17 cellular contexts compared by ENCODE assay signal in genomic region chr2:220646424-220646823, GRCh38.
DNase-seq lines count a peak whose midpoint lies in the region; ATAC-seq and TF ChIP-seq lines count a peak whose summit lies in the region.
"Had no signal": no experiment of that assay in that cellular context is flagged by ENCODE, and none has a peak within 500 bp of the region (broad histone marks: within the 10 kb centered on the region; RNA-seq: fewer than 3 reads in every experiment).

No MANE protein-coding gene starts in this region.

- no peak overlapping the region for H3K9ac ChIP-seq in OCI-LY3 (ENCODE audit: low read length)
- H3K9ac ChIP-seq: KMS-11, SK-N-SH had no signal

- H3K4me2 ChIP-seq in OCI-LY3 (ENCODE audit: low read length), result peak overlapping the region; percentile 46
- H3K4me2 ChIP-seq: KMS-11, SK-N-SH had no signal

- no peaks in the 10 kb centered on the region for H4K20me1 ChIP-seq in OCI-LY3 (ENCODE audit: insufficient read depth, low read length)

- TF ChIP-seq CTCF in OCI-LY3 (IDR thresholded peaks at IDR 0.05; ENCODE audit: low read depth, low read length), result no peak
- TF ChIP-seq CTCF in WERI-Rb-1 (IDR thresholded peaks at IDR 0.05; ENCODE audit: low read depth, low read length), result no peak

- DNase-seq in NCI-H2081 (lab: John Stamatoyannopoulos, UW) (no peak), DMS153 treated with DMSO at 0.1 percent for 48 hours (lab: John Stamatoyannopoulos, UW; ENCODE audit: unreplicated experiment) (no peak), WERI-Rb-1 (no peak)
- DNase-seq in activated CD8-positive, alpha-beta memory T cell treated with anti-CD3 and anti-CD28 coated beads for 24 hours, result no peak
- DNase-seq: activated CD4-positive, alpha-beta memory T cell treated with anti-CD3 and anti-CD28 coated beads for 36 hours; activated T-cell treated with anti-CD3 and anti-CD28 coated beads, Interleukin-2, amount 50 U/mL, for 72 hours; left cardiac atrium; NCI-H1105 treated with DMSO at 0.1 percent for 48 hours; NCI-H2171; right lobe of liver; SK-N-SH; stimulated activated CD4-positive, alpha-beta T cell treated with anti-CD3 and anti-CD28 coated beads, Interleukin-2, amount 100 ng/mL, for 24 hours had no signal

- ATAC-seq in GM18502 (IDR thresholded peaks at IDR 0.05; ENCODE audit: poor library complexity, unreplicated experiment) (peak; percentile 88), GM19463 (IDR thresholded peaks at IDR 0.05; ENCODE audit: unreplicated experiment) (peak; percentile 65), HG02852 (IDR thresholded peaks at IDR 0.05; ENCODE audit: unreplicated experiment) (peak; percentile 89)
- ATAC-seq: activated T-cell treated with anti-CD3 and anti-CD28 coated beads, Interleukin-2, amount 50 U/mL, for 72 hours; left cardiac atrium; right lobe of liver had no signal

- peak overlapping the region; percentile 10; the same call in 1 of the 2 replicates for H3K4me3 ChIP-seq in OCI-LY3 (ENCODE audit: low read length)
- no peak overlapping the region for H3K4me3 ChIP-seq in WERI-Rb-1 (ENCODE audit: low read depth, low read length)
- H3K4me3 ChIP-seq: right lobe of liver had no signal

- no peak overlapping the region for H3K27ac ChIP-seq in OCI-LY3 (ENCODE audit: low read length)
- H3K27ac ChIP-seq in WERI-Rb-1, result no peak overlapping the region
- H3K27ac ChIP-seq: KMS-11, right lobe of liver had no signal

- no peaks in the 10 kb centered on the region for H3K36me3 ChIP-seq in OCI-LY3 (replicated peaks; ENCODE audit: low read depth, low read length)
- no peaks in the 10 kb centered on the region for H3K36me3 ChIP-seq in WERI-Rb-1
- H3K36me3 ChIP-seq: right lobe of liver had no signal

- peak overlapping the region; percentile 54; the same call in 1 of the 2 replicates for H2AFZ ChIP-seq in OCI-LY3 (ENCODE audit: low read depth, low read length)

- peaks cover 6% of the 10 kb centered on the region; the same call in 1 of the 2 replicates for H3K4me1 ChIP-seq in OCI-LY3 (ENCODE audit: low read length)
- H3K4me1 ChIP-seq: right lobe of liver had no signal

- no peaks in the 10 kb centered on the region for H3K9me3 ChIP-seq in OCI-LY3 (ENCODE audit: insufficient read depth, low read length)
- no peaks in the 10 kb centered on the region for H3K9me3 ChIP-seq in WERI-Rb-1 (ENCODE audit: severe bottlenecking)
- H3K9me3 ChIP-seq: right lobe of liver, SK-N-SH had no signal

- H3K79me2 ChIP-seq in OCI-LY3 (ENCODE audit: low read length), result no peaks in the 10 kb centered on the region

- H3K27me3 ChIP-seq in OCI-LY3 (ENCODE audit: low read depth, low read length) (no peaks in the 10 kb centered on the region), WERI-Rb-1 (ENCODE audit: insufficient read depth, low read depth, severe bottlenecking) (no peaks in the 10 kb centered on the region)
- H3K27me3 ChIP-seq: right lobe of liver had no signal
